ENCODE assay signal across 8 cellular contexts in genomic region chr6:129709451-129709908, GRCh38. TPM values are rescaled to one million over a fixed set of nuclear protein-coding genes. Genes with fewer than 3 reads are reported as not detected.
A peak's percentile ranks its signal among the peaks of the same experiment; 100 is the strongest.
DNase-seq lines count a peak whose midpoint lies in the region; ATAC-seq, FAIRE-seq and TF ChIP-seq lines count a peak whose summit lies in the region.

No MANE protein-coding gene starts in this region.

- DNase-seq in A549 (ENCODE audit: low read depth in 1 of 2, low spot score in 1 of 2) (no peak), T-helper 17 cell (no peak), fibroblast of pulmonary artery (ENCODE audit: low read depth) (peak; percentile 83), neural progenitor cell (ENCODE audit: low spot score) (no peak), occipital lobe (lab: John Stamatoyannopoulos, UW) (no peak), SKM-1 (lab: John Stamatoyannopoulos, UW; ENCODE audit: unreplicated experiment) (no peak)

- H3K4me3 ChIP-seq in A549: peak overlapping the region; percentile 62
- H3K4me3 ChIP-seq in fibroblast of pulmonary artery (replicated peaks; ENCODE audit: low read depth, low read length): peak overlapping the region; percentile 80
- peak overlapping the region; percentile 55 for H3K4me3 ChIP-seq in neural progenitor cell

- H4K20me1 ChIP-seq in neural progenitor cell (ENCODE audit: low read depth): no peaks in the 10 kb centered on the region

- CTCF ChIA-PET in A549 (lab: Yijun Ruan, JAX): interaction anchor here (0.7 to 1.3 kb wide), 3 partner anchors 21 to 210 kb away, joined by 3 to 4 read pairs (median 4); no protein-coding TSS in a partner anchor

- no peaks in the 10 kb centered on the region for H3K79me2 ChIP-seq in neural progenitor cell (ENCODE audit: low read depth)

- no peak overlapping the region for H3K9ac ChIP-seq in neural progenitor cell

- TF ChIP-seq RAD21 in A549 (conservative IDR thresholded peaks at IDR 0.05 in 1 of 2, IDR thresholded peaks at IDR 0.05 in 1 of 2): no peak

- peak overlapping the region; percentile 92 for H3K27ac Mint-ChIP-seq in T-helper 17 cell
- peak overlapping the region; percentile 89 for H3K27ac Mint-ChIP-seq in neural progenitor cell

- no peak for TF ChIP-seq EP300 in A549 (IDR thresholded peaks at IDR 0.05)

- H3K36me3 Mint-ChIP-seq in T-helper 17 cell (ENCODE audit: low read depth): peaks cover 5% of the 10 kb centered on the region
- H3K36me3 Mint-ChIP-seq in neural progenitor cell: no peaks in the 10 kb centered on the region

- H3K27me3 ChIP-seq in neural progenitor cell: no peaks in the 10 kb centered on the region

- peaks cover 5% of the 10 kb centered on the region for H3K27me3 Mint-ChIP-seq in T-helper 17 cell
- peaks cover 14% of the 10 kb centered on the region for H3K27me3 Mint-ChIP-seq in neural progenitor cell (ENCODE audit: insufficient read depth, low read depth)

- H3K4me2 ChIP-seq in A549 (peak overlapping the region; percentile 92), neural progenitor cell (peak overlapping the region; percentile 83)

- H3K4me1 ChIP-seq in A549: peaks cover 2% of the 10 kb centered on the region; the same call in 1 of the 3 replicates
- peaks cover 20% of the 10 kb centered on the region for H3K4me1 ChIP-seq in neural progenitor cell

- H3K27ac ChIP-seq in A549: peak overlapping the region; percentile 70 to 87
- H3K27ac ChIP-seq in neural progenitor cell: no peak overlapping the region

- WGBS in A549 (ENCODE audit: missing lambda C conversion rate): 1% methylated on average over 4 of the region's 4 CpGs

- H3K9me3 ChIP-seq in A549 (no peaks in the 10 kb centered on the region), T-helper 17 cell (ENCODE audit: control insufficient read depth, low read length, poor library complexity, severe bottlenecking) (no peaks in the 10 kb centered on the region), neural progenitor cell (ENCODE audit: low read depth) (no peaks in the 10 kb centered on the region)

- H3F3A ChIP-seq in neural progenitor cell (ENCODE audit: low read depth): peaks cover 16% of the 10 kb centered on the region

- H3K4me3 Mint-ChIP-seq in T-helper 17 cell (peak overlapping the region; percentile 97), neural progenitor cell (peak overlapping the region; percentile 93)

- TF ChIP-seq CTCF in A549 (IDR thresholded peaks at IDR 0.05): no peak
- no peak for TF ChIP-seq CTCF in fibroblast of pulmonary artery (IDR thresholded peaks at IDR 0.05; ENCODE audit: low read length, missing control alignments)
- no peak for TF ChIP-seq CTCF in neural progenitor cell (IDR thresholded peaks at IDR 0.05)

- no peak for FAIRE-seq in A549 (lab: Jason Lieb, UNC)

- no peaks in the 10 kb centered on the region for H3K9me3 Mint-ChIP-seq in neural progenitor cell

- no peak for TF ChIP-seq POLR2A in A549 (IDR thresholded peaks at IDR 0.05; ENCODE audit: low read length)

- H3K36me3 ChIP-seq in neural progenitor cell: no peaks in the 10 kb centered on the region

- ATAC-seq in A549 (peak; percentile 44 to 54; a peak in 5 of 6 replicates), GM18861 (IDR thresholded peaks at IDR 0.05; ENCODE audit: unreplicated experiment) (peak; percentile 30), HG03097 (IDR thresholded peaks at IDR 0.05; ENCODE audit: low FRiP score, unreplicated experiment) (peak; percentile 20), T-helper 17 cell (peak; percentile 50)

- H3K4me1 Mint-ChIP-seq in T-helper 17 cell: peaks cover 35% of the 10 kb centered on the region
- H3K4me1 Mint-ChIP-seq in neural progenitor cell: peaks cover 34% of the 10 kb centered on the region

- H2AFZ ChIP-seq in neural progenitor cell (replicated peaks): peak overlapping the region; percentile 77

- POLR2A ChIA-PET in A549 (lab: Yijun Ruan, JAX): interaction anchor here (0.5 to 1.4 kb wide), 4 partner anchors 9 to 1271 kb away, joined by 3 to 8 read pairs (median 5); no protein-coding TSS in a partner anchor

TF ChIP-seq in A549, 52 proteins besides CTCF, POLR2A, EP300 and RAD21:
- TF ChIP-seq GATA3 (IDR thresholded peaks at IDR 0.05; ENCODE audit: borderline replicate concordance): no peak
- TF ChIP-seq RARB (CRISPR knock-in tag; IDR thresholded peaks at IDR 0.05): no peak
- TF ChIP-seq TP53 (CRISPR knock-in tag; IDR thresholded peaks at IDR 0.05): no peak
- no peak for TF ChIP-seq BCL3 (IDR thresholded peaks at IDR 0.05)
- no peak for TF ChIP-seq HOXA7 (CRISPR knock-in tag; IDR thresholded peaks at IDR 0.05)
- no peak for TF ChIP-seq JUN (IDR thresholded peaks at IDR 0.05)

RNA-seq across cellular contexts. Expression of gene ARHGAP18, which starts 0.5 kb away (rescaled TPM):
- polyA plus RNA-seq in A549 (2011; rRNA removed) (13.3 and 16.7 TPM in 2 replicates), A549 (2017; fragmentation: RNase III; extraction: RNeasy Plus Mini Kit Qiagen cat#74134 plus additional on column Dnase treatment) (8.1 to 13.4 TPM (median 11.2 TPM) in 3 replicates)
- polyA plus RNA-seq in A549 (2012; cell fraction: cytosol; rRNA removed): 1.4 TPM in 2 replicates
- 0.55 and 0.75 TPM in 2 replicates for polyA plus RNA-seq in A549 (2012; cell fraction: nucleus; rRNA removed)
- 13.5 and 13.7 TPM in 2 replicates for polyA minus RNA-seq in A549 (2011; rRNA and poly(A)+ RNA removed)
- total RNA-seq in T-helper 17 cell (10 to 100 TPM in 1 of 2 donors, 1 to 10 TPM in 1; 3.7 to 26.7 TPM), neural progenitor cell (ENCODE audit: low replicate concordance) (3.1 and 3.9 TPM in 2 replicates), occipital lobe (8.6 TPM)
